In genomic region chr6:195861-196360, GRCh38 we compare ENCODE assay signal across 9 cellular contexts.
DNase-seq lines count a peak whose midpoint lies in the region; ATAC-seq and TF ChIP-seq lines count a peak whose summit lies in the region.
"Had no signal": no experiment of that assay in that cellular context is flagged by ENCODE, and none has a peak within 500 bp of the region (broad histone marks: within the 10 kb centered on the region; RNA-seq: fewer than 3 reads in every experiment).

No MANE protein-coding gene starts in this region.

- DNase-seq in breast epithelium (ENCODE audit: low spot score in 2 of 2) (no peak), mammary epithelial cell (no peak), adrenal gland (peak in 6 of 7 donors; percentile 27 to 79 (median 47)), mucosa of descending colon (peak in 1 of 3 donors; percentile 27), upper lobe of right lung (no peak), kidney glomerular epithelial cell (lab: John Stamatoyannopoulos, UW) (no peak)
- no peak for DNase-seq in NK-92 treated with Interleukin-12 subunit alpha and Interleukin-12 subunit beta, amount 100 ng/mL, for 24 hours (lab: John Stamatoyannopoulos, UW)
- DNase-seq: islet precursor cell had no signal

- TF ChIP-seq POLR2A in breast epithelium (IDR thresholded peaks at IDR 0.05) (no peak), adrenal gland (IDR thresholded peaks at IDR 0.05) (no peak)

- no peak overlapping the region for H3K9ac ChIP-seq in mammary epithelial cell (ENCODE audit: insufficient read depth, low read length)

- in situ Hi-C loops in mammary epithelial cell (cut with MboI; ENCODE audit: low sequenced_read_pairs in 2 of 2), result no loop called here

- no peak for TF ChIP-seq CTCF in breast epithelium (IDR thresholded peaks at IDR 0.05)
- no peak for TF ChIP-seq CTCF in mammary epithelial cell (conservative IDR thresholded peaks at IDR 0.05 in 1 of 2, IDR thresholded peaks at IDR 0.05 in 1 of 2; ENCODE audit: extremely low read depth in 1 of 2, insufficient read depth in 1 of 2, low read depth in 1 of 2, low read length in 2 of 2)
- no peak for TF ChIP-seq CTCF in adrenal gland (IDR thresholded peaks at IDR 0.05)
- TF ChIP-seq CTCF in mucosa of descending colon (IDR thresholded peaks at IDR 0.05), result no peak
- no peak for TF ChIP-seq CTCF in upper lobe of right lung (IDR thresholded peaks at IDR 0.05)

- WGBS in mammary epithelial cell (ENCODE audit: low coverage, missing lambda C conversion rate), result 49% methylated on average over 3 of the region's 3 CpGs
- 15 to 25% (median 23%) methylated on average over 3 of the region's 3 CpGs for WGBS in adrenal gland, 4 donors

- no peaks in the 10 kb centered on the region for H3K79me2 ChIP-seq in mammary epithelial cell (ENCODE audit: insufficient read depth, low read length)

- no peak overlapping the region for H3K4me3 ChIP-seq in breast epithelium
- H3K4me3 ChIP-seq in mammary epithelial cell (replicated peaks in 1 of 3; ENCODE audit: insufficient read depth in 1 of 3, low read depth in 2 of 3, low read length in 3 of 3), result no peak overlapping the region
- no peak overlapping the region for H3K4me3 ChIP-seq in adrenal gland
- H3K4me3 ChIP-seq in mucosa of descending colon, result no peak overlapping the region
- H3K4me3 ChIP-seq in upper lobe of right lung, result no peak overlapping the region

- no peaks in the 10 kb centered on the region for H4K20me1 ChIP-seq in mammary epithelial cell (ENCODE audit: insufficient read depth, low read length)

- peak; percentile 26 for ATAC-seq in mucosa of descending colon
- ATAC-seq in upper lobe of right lung, result peak; percentile 66
- ATAC-seq in HG02970 (IDR thresholded peaks at IDR 0.05; ENCODE audit: low FRiP score, unreplicated experiment), result no peak

- H3K4me1 ChIP-seq in breast epithelium (no peaks in the 10 kb centered on the region), mammary epithelial cell (ENCODE audit: insufficient read depth, low read length) (no peaks in the 10 kb centered on the region), adrenal gland (replicated peaks in 1 of 2) (peaks cover 0 to 7% of the 10 kb centered on the region in 2 donors), mucosa of descending colon (ENCODE audit: low read depth) (no peaks in the 10 kb centered on the region), upper lobe of right lung (peaks cover 11% of the 10 kb centered on the region)

- no peaks in the 10 kb centered on the region for H3K27me3 ChIP-seq in breast epithelium
- H3K27me3 ChIP-seq in mammary epithelial cell (ENCODE audit: insufficient read depth, low read length), result no peaks in the 10 kb centered on the region
- no peaks in the 10 kb centered on the region for H3K27me3 ChIP-seq in adrenal gland
- H3K27me3 ChIP-seq in upper lobe of right lung, result no peaks in the 10 kb centered on the region

- H3K36me3 ChIP-seq in breast epithelium (no peaks in the 10 kb centered on the region), mammary epithelial cell (ENCODE audit: insufficient read depth, low read length) (no peaks in the 10 kb centered on the region), adrenal gland (replicated peaks in 1 of 2) (no peaks in the 10 kb centered on the region), mucosa of descending colon (ENCODE audit: low read depth) (no peaks in the 10 kb centered on the region), upper lobe of right lung (no peaks in the 10 kb centered on the region)

- dilution Hi-C loops in mammary epithelial cell (cut with HindIII; ENCODE audit: low sequenced_read_pairs), result no loop called here

- H3K9me3 ChIP-seq in breast epithelium, result no peaks in the 10 kb centered on the region
- H3K9me3 ChIP-seq in mammary epithelial cell (replicated peaks; ENCODE audit: insufficient read depth, low read length), result peaks cover 9% of the 10 kb centered on the region
- H3K9me3 ChIP-seq in adrenal gland (replicated peaks in 1 of 3), result no peaks in the 10 kb centered on the region
- H3K9me3 ChIP-seq in mucosa of descending colon, result no peaks in the 10 kb centered on the region
- H3K9me3 ChIP-seq in upper lobe of right lung, result no peaks in the 10 kb centered on the region

- CTCF ChIA-PET in mammary epithelial cell (lab: Charles Lee; ENCODE audit: low non-redundant PET), result no interaction called here

- no peak overlapping the region for H2AFZ ChIP-seq in mammary epithelial cell (ENCODE audit: low read depth, low read length)

- intact Hi-C loops in breast epithelium (cut with DNase I; ENCODE audit: low total_unique reads) (no loop called here), mammary epithelial cell (cut with micrococcal nuclease) (no loop called here), adrenal gland (cut with DNase I) (no loop called here), mucosa of descending colon (cut with DNase I, micrococcal nuclease) (no loop called here), upper lobe of right lung (cut with DNase I) (no loop called here)

- H3K4me2 ChIP-seq in mammary epithelial cell (ENCODE audit: insufficient read depth, low read depth, low read length), result no peak overlapping the region

- H3K27ac ChIP-seq in breast epithelium (peak overlapping the region; percentile 37 to 77), mammary epithelial cell (ENCODE audit: insufficient read depth, low read depth, low read length) (no peak overlapping the region), adrenal gland (peak overlapping the region in 2 of 5 donors; percentile 39 to 74), upper lobe of right lung (peak overlapping the region; percentile 55)

- BruUV-seq in mammary epithelial cell (replicated peaks; lab: Mats Ljungman, UMichigan), result no TSS peak

Comparison
In these comparisons a context has a peak if more than half of its experiments do, and no peak if none do; other contexts are left out.
1. DNase-seq: peak in adrenal gland (6 of 7); none in breast epithelium (0 of 2), mammary epithelial cell (single experiment), upper lobe of right lung (single experiment), kidney glomerular epithelial cell (single experiment) and NK-92 treated with Interleukin-12 subunit alpha and Interleukin-12 subunit beta, amount 100 ng/mL, for 24 hours (single experiment).